1 cellular context compared by ENCODE assay signal in genomic region chr7:75650671-75651070, GRCh38.
TF ChIP-seq lines count a peak whose summit lies in the region.

No MANE protein-coding gene starts in this region.

TF ChIP-seq in GM23338, 12 proteins besides CTCF, POLR2A, EP300 and RAD21 (continued from another document):
- TF ChIP-seq REST (IDR thresholded peaks at IDR 0.05; ENCODE audit: unreplicated experiment) (no peak), JUNB (IDR thresholded peaks at IDR 0.05; ENCODE audit: unreplicated experiment) (no peak), EZH2 (IDR thresholded peaks at IDR 0.05; ENCODE audit: low read depth, unreplicated experiment) (no peak), CREB1 (CRISPR knock-in tag; IDR thresholded peaks at IDR 0.05; ENCODE audit: low read depth) (no peak), NANOG (IDR thresholded peaks at IDR 0.05; ENCODE audit: borderline replicate concordance) (no peak), STAT1 (IDR thresholded peaks at IDR 0.05; ENCODE audit: unreplicated experiment) (no peak), EZH2phosphoT487 (IDR thresholded peaks at IDR 0.05; ENCODE audit: unreplicated experiment) (no peak), ETS1 (IDR thresholded peaks at IDR 0.05) (no peak)
